38 cellular contexts compared by ENCODE assay signal in the genomic region with DNA sequence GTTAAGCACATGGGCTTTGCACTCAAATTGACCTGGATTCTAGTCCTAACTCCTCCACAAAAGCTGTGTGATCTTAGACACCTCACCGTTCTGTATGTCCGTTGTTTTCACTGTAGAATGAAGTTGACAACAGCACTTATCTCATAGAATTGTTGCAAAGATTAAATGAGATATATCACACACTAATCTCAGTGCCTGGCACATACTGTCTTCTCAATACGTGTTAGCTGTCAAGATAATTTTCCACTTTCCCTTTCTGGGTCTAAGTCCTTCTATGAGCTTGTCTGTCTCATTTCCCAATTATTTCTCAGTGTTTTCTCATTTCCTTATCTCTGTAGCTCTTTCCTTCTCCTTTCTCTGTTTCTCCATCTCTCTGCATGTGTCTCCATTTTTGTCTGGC.
"Had no signal": no experiment of that assay in that cellular context is flagged by ENCODE, and none has a peak within 500 bp of the region (broad histone marks: within the 10 kb centered on the region; RNA-seq: fewer than 3 reads in every experiment).

No MANE protein-coding gene starts in this region.

- H3K36me3 ChIP-seq: adrenal gland, ascending aorta, brain microvascular endothelial cell, breast epithelium, cardiac muscle cell had no signal

- H3K36me3 Mint-ChIP-seq: activated naive CD4-positive, alpha-beta T cell treated with anti-CD3 and anti-CD28 coated beads, Interleukin-2, amount 10 ng/mL, durations not matched to agents 7 days and 5 days; activated naive CD4-positive, alpha-beta T cell treated with anti-CD3 and anti-CD28 coated beads, Interleukin-2, amount 50 U/mL, for 24 hours; activated naive CD4-positive, alpha-beta T cell treated with anti-CD3 and anti-CD28 coated beads, Interleukin-2, amount 50 U/mL, for 72 hours; activated naive CD8-positive, alpha-beta T cell; activated naive CD8-positive, alpha-beta T cell treated with anti-CD3 and anti-CD28 coated beads for 36 hours; activated naive CD8-positive, alpha-beta T cell treated with anti-CD3 and anti-CD28 coated beads, Interleukin-2, amount 10 ng/mL, durations not matched to agents 7 days and 5 days; brain had no signal

- H3K9me3 Mint-ChIP-seq: activated naive CD4-positive, alpha-beta T cell treated with anti-CD3 and anti-CD28 coated beads, Interleukin-2, amount 10 ng/mL, durations not matched to agents 7 days and 5 days; activated T-cell treated with anti-CD3 and anti-CD28 coated beads, Interleukin-2, amount 50 U/mL, for 4 hours; activated T-helper 1 cell treated with anti-CD3 and anti-CD28 coated beads, Interleukin-12 subunit alpha, Interleukin-12 subunit beta, Interleukin-2, Interleukin-4 antibody, amounts not matched to agents 30 ng/mL and 10 ng/mL and 1 ng/mL, durations not matched to agents 14 hours and 24 hours and 36 hours; activated T-helper 2 cell treated with anti-CD3 and anti-CD28 coated beads, Interferon-gamma antibody, Interleukin-2, Interleukin-4, amounts not matched to agents 10 μg/mL and 5 μg/mL and 100 μg/mL, durations not matched to agents 14 hours and 24 hours and 36 hours; central memory CD8-positive, alpha-beta T cell had no signal

- DNase-seq: activated effector memory CD4-positive, alpha-beta T cell treated with anti-CD3 and anti-CD28 coated beads, Interleukin-2, amount 50 U/mL, for 16 hours; activated effector memory CD4-positive, alpha-beta T cell treated with Interleukin-2 at 50 U/mL for 16 hours; activated gamma-delta T cell; activated gamma-delta T cell treated with Interleukin-2 at 50 U/mL for 16 hours; activated naive CD4-positive, alpha-beta T cell; activated naive CD4-positive, alpha-beta T cell treated with anti-CD3 and anti-CD28 coated beads for 36 hours; activated naive CD4-positive, alpha-beta T cell treated with anti-CD3 and anti-CD28 coated beads, Interleukin-2, amount 10 ng/mL, durations not matched to agents 7 days and 5 days; activated naive CD4-positive, alpha-beta T cell treated with anti-CD3 and anti-CD28 coated beads, Interleukin-2, amount 50 U/mL, for 16 hours; activated naive CD4-positive, alpha-beta T cell treated with Interleukin-2 at 50 U/mL for 16 hours; activated naive CD8-positive, alpha-beta T cell treated with anti-CD3 and anti-CD28 coated beads for 36 hours; activated naive CD8-positive, alpha-beta T cell treated with anti-CD3 and anti-CD28 coated beads, Interleukin-2, amount 10 ng/mL, durations not matched to agents 7 days and 5 days; activated naive CD8-positive, alpha-beta T cell treated with anti-CD3 and anti-CD28 coated beads, Interleukin-2, amount 50 U/mL, for 24 hours; activated T-cell treated with anti-CD3 and anti-CD28 coated beads, Interleukin-2, amount 50 U/mL, for 1 hour; activated T-cell treated with anti-CD3 and anti-CD28 coated beads, Interleukin-2, amount 50 U/mL, for 24 hours; activated T-cell treated with anti-CD3 and anti-CD28 coated beads, Interleukin-2, amount 50 U/mL, for 4 hours; activated T-cell treated with anti-CD3 and anti-CD28 coated beads, Interleukin-2, amount 50 U/mL, for 48 hours; activated T-cell treated with anti-CD3 and anti-CD28 coated beads, Interleukin-2, amount 50 U/mL, for 72 hours; adrenal gland; amniotic stem cell; amygdala; anterior cingulate cortex; aorta; body of pancreas; brain microvascular endothelial cell; caudate nucleus; central memory CD4-positive, alpha-beta T cell; cerebellar nuclear complex had no signal

- H3K4me1 ChIP-seq: adrenal gland, body of pancreas, breast epithelium had no signal

- H3K4me3 Mint-ChIP-seq: activated naive CD4-positive, alpha-beta T cell treated with anti-CD3 and anti-CD28 coated beads for 36 hours; activated naive CD4-positive, alpha-beta T cell treated with anti-CD3 and anti-CD28 coated beads, Interleukin-2, amount 10 ng/mL, durations not matched to agents 7 days and 5 days; activated naive CD4-positive, alpha-beta T cell treated with anti-CD3 and anti-CD28 coated beads, Interleukin-2, amount 50 U/mL, for 24 hours; activated naive CD8-positive, alpha-beta T cell; activated naive CD8-positive, alpha-beta T cell treated with anti-CD3 and anti-CD28 coated beads for 36 hours; activated naive CD8-positive, alpha-beta T cell treated with anti-CD3 and anti-CD28 coated beads, Interleukin-2, amount 10 ng/mL, durations not matched to agents 7 days and 5 days; activated naive CD8-positive, alpha-beta T cell treated with anti-CD3 and anti-CD28 coated beads, Interleukin-2, amount 50 U/mL, for 24 hours; activated T-cell treated with anti-CD3 and anti-CD28 coated beads, Interleukin-2, amount 50 U/mL, for 24 hours; activated T-cell treated with anti-CD3 and anti-CD28 coated beads, Interleukin-2, amount 50 U/mL, for 4 hours; activated T-cell treated with anti-CD3 and anti-CD28 coated beads, Interleukin-2, amount 50 U/mL, for 72 hours; activated T-helper 1 cell treated with anti-CD3 and anti-CD28 coated beads, Interleukin-12 subunit alpha, Interleukin-12 subunit beta, Interleukin-2, Interleukin-4 antibody, amounts not matched to agents 30 ng/mL and 10 ng/mL and 1 ng/mL, durations not matched to agents 14 hours and 24 hours and 36 hours; activated T-helper 17 cell treated with anti-CD3 and anti-CD28 coated beads, Interleukin-2, amount 50 U/mL, for 72 hours; brain; central memory CD8-positive, alpha-beta T cell had no signal

- H3K4me3 ChIP-seq: adrenal gland, ascending aorta, body of pancreas, breast epithelium, cardiac muscle cell had no signal

- H3K27ac Mint-ChIP-seq: activated naive CD4-positive, alpha-beta T cell treated with anti-CD3 and anti-CD28 coated beads for 36 hours; activated naive CD4-positive, alpha-beta T cell treated with anti-CD3 and anti-CD28 coated beads, Interleukin-2, amount 10 ng/mL, durations not matched to agents 7 days and 5 days; activated naive CD4-positive, alpha-beta T cell treated with anti-CD3 and anti-CD28 coated beads, Interleukin-2, amount 50 U/mL, for 24 hours; activated naive CD4-positive, alpha-beta T cell treated with anti-CD3 and anti-CD28 coated beads, Interleukin-2, amount 50 U/mL, for 72 hours; activated naive CD8-positive, alpha-beta T cell; activated naive CD8-positive, alpha-beta T cell treated with anti-CD3 and anti-CD28 coated beads for 36 hours; activated naive CD8-positive, alpha-beta T cell treated with anti-CD3 and anti-CD28 coated beads, Interleukin-2, amount 10 ng/mL, durations not matched to agents 7 days and 5 days; activated naive CD8-positive, alpha-beta T cell treated with anti-CD3 and anti-CD28 coated beads, Interleukin-2, amount 50 U/mL, for 24 hours; activated T-cell treated with anti-CD3 and anti-CD28 coated beads, Interleukin-2, amount 50 U/mL, for 24 hours; activated T-cell treated with anti-CD3 and anti-CD28 coated beads, Interleukin-2, amount 50 U/mL, for 72 hours; activated T-helper 1 cell treated with anti-CD3 and anti-CD28 coated beads, Interleukin-12 subunit alpha, Interleukin-12 subunit beta, Interleukin-2, Interleukin-4 antibody, amounts not matched to agents 30 ng/mL and 10 ng/mL and 1 ng/mL, durations not matched to agents 14 hours and 24 hours and 36 hours; activated T-helper 17 cell treated with anti-CD3 and anti-CD28 coated beads, Interleukin-2, amount 50 U/mL, for 72 hours; activated T-helper 2 cell treated with anti-CD3 and anti-CD28 coated beads, Interferon-gamma antibody, Interleukin-2, Interleukin-4, amounts not matched to agents 10 μg/mL and 5 μg/mL and 100 μg/mL, durations not matched to agents 14 hours and 24 hours and 36 hours; brain had no signal

- H3K27me3 Mint-ChIP-seq: activated naive CD4-positive, alpha-beta T cell treated with anti-CD3 and anti-CD28 coated beads, Interleukin-2, amount 10 ng/mL, durations not matched to agents 7 days and 5 days; activated naive CD8-positive, alpha-beta T cell; activated naive CD8-positive, alpha-beta T cell treated with anti-CD3 and anti-CD28 coated beads for 36 hours; activated naive CD8-positive, alpha-beta T cell treated with anti-CD3 and anti-CD28 coated beads, Interleukin-2, amount 10 ng/mL, durations not matched to agents 7 days and 5 days; activated naive CD8-positive, alpha-beta T cell treated with anti-CD3 and anti-CD28 coated beads, Interleukin-2, amount 50 U/mL, for 24 hours; central memory CD8-positive, alpha-beta T cell had no signal

- ATAC-seq: activated naive CD4-positive, alpha-beta T cell treated with anti-CD3 and anti-CD28 coated beads, Interleukin-2, amount 50 U/mL, for 72 hours; activated naive CD8-positive, alpha-beta T cell treated with anti-CD3 and anti-CD28 coated beads, Interleukin-2, amount 50 U/mL, for 24 hours; activated T-cell treated with anti-CD3 and anti-CD28 coated beads, Interleukin-2, amount 50 U/mL, for 4 hours; activated T-cell treated with anti-CD3 and anti-CD28 coated beads, Interleukin-2, amount 50 U/mL, for 72 hours; activated T-helper 17 cell treated with anti-CD3 and anti-CD28 coated beads, Interleukin-2, amount 50 U/mL, for 72 hours; body of pancreas had no signal

- H3K27me3 ChIP-seq: adrenal gland, ascending aorta, body of pancreas, brain microvascular endothelial cell, breast epithelium had no signal

- H3K27ac ChIP-seq: adrenal gland, ascending aorta, body of pancreas, brain microvascular endothelial cell, breast epithelium, cardiac muscle cell had no signal

- H3K4me1 Mint-ChIP-seq: activated naive CD4-positive, alpha-beta T cell treated with anti-CD3 and anti-CD28 coated beads, Interleukin-2, amount 10 ng/mL, durations not matched to agents 7 days and 5 days; activated naive CD4-positive, alpha-beta T cell treated with anti-CD3 and anti-CD28 coated beads, Interleukin-2, amount 50 U/mL, for 24 hours; activated naive CD8-positive, alpha-beta T cell treated with anti-CD3 and anti-CD28 coated beads for 36 hours; activated naive CD8-positive, alpha-beta T cell treated with anti-CD3 and anti-CD28 coated beads, Interleukin-2, amount 10 ng/mL, durations not matched to agents 7 days and 5 days; activated naive CD8-positive, alpha-beta T cell treated with anti-CD3 and anti-CD28 coated beads, Interleukin-2, amount 50 U/mL, for 24 hours; activated T-helper 17 cell treated with anti-CD3 and anti-CD28 coated beads, Interleukin-2, amount 50 U/mL, for 72 hours; brain; central memory CD8-positive, alpha-beta T cell had no signal

- H3K9me3 ChIP-seq: adrenal gland, ascending aorta, body of pancreas had no signal
